In genomic region chrX:136572030-136572429, GRCh38 we compare ENCODE assay signal across 1 cellular context.
TF ChIP-seq lines count a peak whose summit lies in the region.

No MANE protein-coding gene starts in this region.

TF ChIP-seq in WTC11, 78 proteins besides CTCF, POLR2A, EP300 and RAD21 (continued from another document):
- TF ChIP-seq ARID4B (CRISPR knock-in tag; IDR thresholded peaks at IDR 0.05; ENCODE audit: borderline replicate concordance) (no peak), ZMAT4 (CRISPR knock-in tag; IDR thresholded peaks at IDR 0.05) (no peak), MYBL2 (CRISPR knock-in tag; IDR thresholded peaks at IDR 0.05) (no peak), ZBTB21 (CRISPR knock-in tag; IDR thresholded peaks at IDR 0.05; ENCODE audit: borderline replicate concordance) (no peak), ZNF416 (CRISPR knock-in tag; IDR thresholded peaks at IDR 0.05) (no peak), ZSCAN18 (CRISPR knock-in tag; IDR thresholded peaks at IDR 0.05) (no peak)
